ENCODE assay signal across 8 cellular contexts in genomic region chr16:2156849-2157224, GRCh38. TPM values are rescaled to one million over a fixed set of nuclear protein-coding genes. Genes with fewer than 3 reads are reported as not detected.
A peak's percentile ranks its signal among the peaks of the same experiment; 100 is the strongest.
DNase-seq lines count a peak whose midpoint lies in the region; ATAC-seq and TF ChIP-seq lines count a peak whose summit lies in the region.

No MANE protein-coding gene starts in this region.

- no peaks in the 10 kb centered on the region for H3K27me3 ChIP-seq in CD4-positive, CD25-positive, alpha-beta regulatory T cell (ENCODE audit: control insufficient read depth, insufficient read depth, low read length)
- no peaks in the 10 kb centered on the region for H3K27me3 ChIP-seq in neural progenitor cell

- H3K36me3 Mint-ChIP-seq in CD4-positive, CD25-positive, alpha-beta regulatory T cell: no peaks in the 10 kb centered on the region
- peaks cover 71% of the 10 kb centered on the region for H3K36me3 Mint-ChIP-seq in dendritic cell treated with granulocyte-macrophage colony-stimulating factor and Interleukin-4, amounts not matched to agents 40 ng/mL and 50 ng/mL, for 4 days (ENCODE audit: low read depth)
- H3K36me3 Mint-ChIP-seq in neural progenitor cell: peaks cover 2% of the 10 kb centered on the region

- H3K4me2 ChIP-seq in neural progenitor cell: peak overlapping the region; percentile 92

- H3K4me1 Mint-ChIP-seq in CD4-positive, CD25-positive, alpha-beta regulatory T cell: peaks cover 0 to 57% (median 23%) of the 10 kb centered on the region in 4 donors
- H3K4me1 Mint-ChIP-seq in dendritic cell treated with granulocyte-macrophage colony-stimulating factor and Interleukin-4, amounts not matched to agents 40 ng/mL and 50 ng/mL, for 4 days (ENCODE audit: low read depth): peaks cover 67% of the 10 kb centered on the region
- peaks cover 45% of the 10 kb centered on the region for H3K4me1 Mint-ChIP-seq in neural progenitor cell

- no peak overlapping the region for H3K4me3 ChIP-seq in CD4-positive, CD25-positive, alpha-beta regulatory T cell (ENCODE audit: low read depth, low read length)
- H3K4me3 ChIP-seq in NB4 (ENCODE audit: low read depth, low read length) (peak overlapping the region; percentile 94), neural progenitor cell (peak overlapping the region; percentile 84)

- peaks cover 91% of the 10 kb centered on the region for H3K79me2 ChIP-seq in neural progenitor cell (ENCODE audit: low read depth)

- TF ChIP-seq CTCF in NB4 (IDR thresholded peaks at IDR 0.05; ENCODE audit: low read depth, low read length): no peak
- no peak for TF ChIP-seq CTCF in neural progenitor cell (IDR thresholded peaks at IDR 0.05)

- no peaks in the 10 kb centered on the region for H3K9me3 ChIP-seq in CD4-positive, CD25-positive, alpha-beta regulatory T cell (ENCODE audit: control insufficient read depth in 2 of 2, low read length in 2 of 2)
- no peaks in the 10 kb centered on the region for H3K9me3 ChIP-seq in neural progenitor cell (ENCODE audit: low read depth)

- TF ChIP-seq POLR2A in NB4 (IDR thresholded peaks at IDR 0.05; ENCODE audit: extremely low read depth, insufficient read length): no peak

- H3K27me3 Mint-ChIP-seq in CD4-positive, CD25-positive, alpha-beta regulatory T cell: no peaks in the 10 kb centered on the region
- H3K27me3 Mint-ChIP-seq in dendritic cell treated with granulocyte-macrophage colony-stimulating factor and Interleukin-4, amounts not matched to agents 40 ng/mL and 50 ng/mL, for 4 days: peaks cover 4% of the 10 kb centered on the region
- H3K27me3 Mint-ChIP-seq in neural progenitor cell (ENCODE audit: insufficient read depth, low read depth): peaks cover 4% of the 10 kb centered on the region

- peaks cover 51% of the 10 kb centered on the region for H3K4me1 ChIP-seq in CD4-positive, CD25-positive, alpha-beta regulatory T cell (ENCODE audit: control insufficient read depth, insufficient read depth, low read length, poor library complexity, severe bottlenecking)
- peaks cover 43% of the 10 kb centered on the region for H3K4me1 ChIP-seq in neural progenitor cell

- H3K9ac ChIP-seq in neural progenitor cell: no peak overlapping the region

- peak overlapping the region; percentile 86 to 98 (median 96) for H3K4me3 Mint-ChIP-seq in CD4-positive, CD25-positive, alpha-beta regulatory T cell
- peak overlapping the region; percentile 99 for H3K4me3 Mint-ChIP-seq in dendritic cell treated with granulocyte-macrophage colony-stimulating factor and Interleukin-4, amounts not matched to agents 40 ng/mL and 50 ng/mL, for 4 days
- peak overlapping the region; percentile 94 for H3K4me3 Mint-ChIP-seq in neural progenitor cell

- H3F3A ChIP-seq in neural progenitor cell (ENCODE audit: low read depth): peaks cover 40% of the 10 kb centered on the region

- intact Hi-C loops in dendritic cell treated with granulocyte-macrophage colony-stimulating factor and Interleukin-4, amounts not matched to agents 40 ng/mL and 50 ng/mL, for 4 days (cut with micrococcal nuclease): no loop called here

- H3K27ac ChIP-seq in CD4-positive, CD25-positive, alpha-beta regulatory T cell (ENCODE audit: insufficient read depth, low read length, poor library complexity, severe bottlenecking): peak overlapping the region; percentile 11
- H3K27ac ChIP-seq in neural progenitor cell: no peak overlapping the region

- DNase-seq in CD4-positive, CD25-positive, alpha-beta regulatory T cell: no peak
- DNase-seq in NB4 (ENCODE audit: low read depth): no peak
- no peak for DNase-seq in neural progenitor cell (ENCODE audit: low spot score)
- DNase-seq in NCI-H510A (lab: John Stamatoyannopoulos, UW): no peak
- no peak for DNase-seq in stimulated activated CD4-positive, alpha-beta T cell treated with anti-CD3 and anti-CD28 coated beads, Interleukin-2, amount 100 ng/mL, for 48 hours

- H2AFZ ChIP-seq in neural progenitor cell (replicated peaks): no peak overlapping the region

- peak overlapping the region in 1 of 3 donors; percentile 96 for H3K27ac Mint-ChIP-seq in CD4-positive, CD25-positive, alpha-beta regulatory T cell
- H3K27ac Mint-ChIP-seq in dendritic cell treated with granulocyte-macrophage colony-stimulating factor and Interleukin-4, amounts not matched to agents 40 ng/mL and 50 ng/mL, for 4 days: peak overlapping the region; percentile 95
- H3K27ac Mint-ChIP-seq in neural progenitor cell: peak overlapping the region; percentile 42

- H3K36me3 ChIP-seq in CD4-positive, CD25-positive, alpha-beta regulatory T cell (ENCODE audit: control insufficient read depth, insufficient read depth, low read length): peaks cover 1% of the 10 kb centered on the region
- no peaks in the 10 kb centered on the region for H3K36me3 ChIP-seq in neural progenitor cell

- no peak for ATAC-seq in CD4-positive, CD25-positive, alpha-beta regulatory T cell (ENCODE audit: low read depth in 2 of 2)
- ATAC-seq in GM21723 (IDR thresholded peaks at IDR 0.05; ENCODE audit: unreplicated experiment) (no peak), HG03571 (IDR thresholded peaks at IDR 0.05; ENCODE audit: unreplicated experiment) (no peak)

- H4K20me1 ChIP-seq in neural progenitor cell (ENCODE audit: low read depth): peaks cover 88% of the 10 kb centered on the region

- no peaks in the 10 kb centered on the region for H3K9me3 Mint-ChIP-seq in CD4-positive, CD25-positive, alpha-beta regulatory T cell
- no peaks in the 10 kb centered on the region for H3K9me3 Mint-ChIP-seq in dendritic cell treated with granulocyte-macrophage colony-stimulating factor and Interleukin-4, amounts not matched to agents 40 ng/mL and 50 ng/mL, for 4 days
- H3K9me3 Mint-ChIP-seq in neural progenitor cell: no peaks in the 10 kb centered on the region

RNA-seq across cellular contexts. Expression of gene TRAF7, which starts 1.3 kb away (rescaled TPM):
- total RNA-seq in CD4-positive, CD25-positive, alpha-beta regulatory T cell: 33.4 TPM
- polyA plus RNA-seq in CD4-positive, CD25-positive, alpha-beta regulatory T cell: 1 to 10 TPM; 4.0 to 7.3 (median 4.8) TPM
- total RNA-seq in neural progenitor cell (ENCODE audit: low replicate concordance): 24.1 and 63.6 TPM in 2 replicates

RNA-seq across cellular contexts. Expression of gene RAB26, which starts 8.4 kb away (rescaled TPM):
- not detected for total RNA-seq in CD4-positive, CD25-positive, alpha-beta regulatory T cell
- 1 to 10 TPM in 2 of 4 donors, under 1 TPM in 2; 0.38 to 1.2 (median 0.93) TPM for polyA plus RNA-seq in CD4-positive, CD25-positive, alpha-beta regulatory T cell
- total RNA-seq in neural progenitor cell (ENCODE audit: low replicate concordance): 2.1 and 4.4 TPM in 2 replicates

RNA-seq across cellular contexts. Expression of gene PKD1, which starts 21.1 kb away (rescaled TPM):
- 86.1 TPM for total RNA-seq in CD4-positive, CD25-positive, alpha-beta regulatory T cell
- 1 to 10 TPM; 1.4 to 4.4 (median 2.6) TPM for polyA plus RNA-seq in CD4-positive, CD25-positive, alpha-beta regulatory T cell
- 16.9 and 73.4 TPM in 2 replicates for total RNA-seq in neural progenitor cell (ENCODE audit: low replicate concordance)

RNA-seq across cellular contexts. Expression of gene CASKIN1, which starts 39.6 kb away (rescaled TPM):
- total RNA-seq in CD4-positive, CD25-positive, alpha-beta regulatory T cell: not detected
- polyA plus RNA-seq in CD4-positive, CD25-positive, alpha-beta regulatory T cell: not detected
- total RNA-seq in neural progenitor cell (ENCODE audit: low replicate concordance): 1.6 and 9.0 TPM in 2 replicates

RNA-seq across cellular contexts. Expression of gene MLST8, which starts 48.4 kb away (rescaled TPM):
- 23.5 TPM for total RNA-seq in CD4-positive, CD25-positive, alpha-beta regulatory T cell
- polyA plus RNA-seq in CD4-positive, CD25-positive, alpha-beta regulatory T cell: 10 to 100 TPM; 20.9 to 31.1 (median 24.3) TPM
- 24.9 and 89.0 TPM in 2 replicates for total RNA-seq in neural progenitor cell (ENCODE audit: low replicate concordance)
